1 cellular context compared by ENCODE assay signal in genomic region chr4:99658666-99659065, GRCh38.
TF ChIP-seq lines count a peak whose summit lies in the region.

No MANE protein-coding gene starts in this region.

TF ChIP-seq in GM23338, 12 proteins besides CTCF, POLR2A, EP300 and RAD21 (continued from another document):
- no peak for TF ChIP-seq POLR2AphosphoS5 (IDR thresholded peaks at IDR 0.05; ENCODE audit: low read depth)
- TF ChIP-seq EZH2phosphoT487 (IDR thresholded peaks at IDR 0.05; ENCODE audit: unreplicated experiment), result no peak
- no peak for TF ChIP-seq ZNF114 (CRISPR knock-in tag; IDR thresholded peaks at IDR 0.05)
- no peak for TF ChIP-seq EZH2 (IDR thresholded peaks at IDR 0.05; ENCODE audit: low read depth, unreplicated experiment)
- TF ChIP-seq NANOG (IDR thresholded peaks at IDR 0.05; ENCODE audit: borderline replicate concordance), result no peak
- TF ChIP-seq REST (IDR thresholded peaks at IDR 0.05; ENCODE audit: unreplicated experiment), result no peak
- no peak for TF ChIP-seq CREB1 (CRISPR knock-in tag; IDR thresholded peaks at IDR 0.05; ENCODE audit: low read depth)
- TF ChIP-seq JUNB (IDR thresholded peaks at IDR 0.05; ENCODE audit: unreplicated experiment), result no peak
- no peak for TF ChIP-seq ETS1 (IDR thresholded peaks at IDR 0.05)
- TF ChIP-seq ZNF331 (CRISPR knock-in tag; IDR thresholded peaks at IDR 0.05; ENCODE audit: low read depth), result no peak
- TF ChIP-seq STAT1 (IDR thresholded peaks at IDR 0.05; ENCODE audit: unreplicated experiment), result no peak
